8 cellular contexts compared by ENCODE assay signal in the genomic region with DNA sequence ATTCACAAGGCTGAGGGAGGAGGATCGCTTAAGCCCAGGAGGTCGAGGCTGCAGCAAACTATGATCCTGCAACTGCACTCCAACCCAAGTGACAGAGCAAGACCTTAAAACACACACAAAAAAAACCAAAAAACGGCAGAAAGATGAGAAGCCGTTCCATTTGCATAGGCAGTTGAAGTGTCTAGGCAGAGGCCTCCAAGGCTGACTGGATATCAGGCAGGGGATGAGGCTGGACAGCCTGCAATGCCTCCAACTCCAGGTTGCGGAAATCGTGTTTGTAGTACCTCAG. TPM values are rescaled to one million over a fixed set of nuclear protein-coding genes. Genes with fewer than 3 reads are reported as not detected.
A peak's percentile ranks its signal among the peaks of the same experiment; 100 is the strongest.
DNase-seq lines count a peak whose midpoint lies in the region; ATAC-seq and TF ChIP-seq lines count a peak whose summit lies in the region.

No MANE protein-coding gene starts in this region.

- H3K27me3 Mint-ChIP-seq in activated T-cell treated with anti-CD3 and anti-CD28 coated beads, Interleukin-2, amount 50 U/mL, for 4 hours (ENCODE audit: low read depth): no peaks in the 10 kb centered on the region

- peak overlapping the region in 4 of 5 donors; percentile 62 to 95 (median 90) for H3K27ac ChIP-seq in adrenal gland
- H3K27ac ChIP-seq in right lobe of liver: peak overlapping the region in 2 of 3 donors; percentile 73 to 93
- H3K27ac ChIP-seq in thyroid gland: peak overlapping the region in 2 of 3 donors; percentile 76 to 92

- peak overlapping the region; percentile 99 for H3K4me3 Mint-ChIP-seq in activated T-cell treated with anti-CD3 and anti-CD28 coated beads, Interleukin-2, amount 50 U/mL, for 4 hours

- no peaks in the 10 kb centered on the region for H3K27me3 ChIP-seq in adrenal gland
- no peaks in the 10 kb centered on the region for H3K27me3 ChIP-seq in right lobe of liver
- no peaks in the 10 kb centered on the region for H3K27me3 ChIP-seq in thyroid gland

- 25 to 33% (median 27%) methylated on average over 5 to 6 of the region's 6 CpGs for WGBS in adrenal gland, 4 donors
- 8% methylated on average over 5 of the region's 6 CpGs for WGBS in right lobe of liver (ENCODE audit: insufficient coverage, low coverage, low lambda C conversion rate, missing lambda C conversion rate)
- WGBS in thyroid gland, 2 donors: 23 to 31% methylated on average over 6 of the region's 6 CpGs

- H3K4me1 Mint-ChIP-seq in activated T-cell treated with anti-CD3 and anti-CD28 coated beads, Interleukin-2, amount 50 U/mL, for 4 hours (ENCODE audit: low read depth): peaks cover 15% of the 10 kb centered on the region

- no peak for DNase-seq in activated T-cell treated with anti-CD3 and anti-CD28 coated beads, Interleukin-2, amount 50 U/mL, for 4 hours
- no peak for DNase-seq in activated T-cell treated with anti-CD3 and anti-CD28 coated beads, Interleukin-2, amount 50 U/mL, for 1 hour
- DNase-seq in adrenal gland (peak in 1 of 7 donors; percentile 47), right lobe of liver (no peak), thyroid gland (no peak)
- no peak for DNase-seq in activated effector memory CD4-positive, alpha-beta T cell treated with anti-CD3 and anti-CD28 coated beads, Interleukin-2, amount 50 U/mL, for 16 hours

- H3K9me3 ChIP-seq in adrenal gland (replicated peaks in 1 of 3) (no peaks in the 10 kb centered on the region), right lobe of liver (no peaks in the 10 kb centered on the region), thyroid gland (no peaks in the 10 kb centered on the region)

- intact Hi-C loops in adrenal gland (cut with DNase I): loop anchor here in 1 of 2 donors (10.0 kb wide), 1 partner anchor 63 kb away; a partner anchor contains a TSS
- intact Hi-C loops in right lobe of liver (cut with DNase I): no loop called here
- intact Hi-C loops in thyroid gland (cut with DNase I): loop anchor here (2.0 kb wide), 1 partner anchor 77 kb away; no protein-coding TSS in a partner anchor

- TF ChIP-seq POLR2A in adrenal gland (IDR thresholded peaks at IDR 0.05): no peak
- no peak for TF ChIP-seq POLR2A in right lobe of liver (IDR thresholded peaks at IDR 0.05)
- TF ChIP-seq POLR2A in thyroid gland (IDR thresholded peaks at IDR 0.05): no peak

- H3K9me3 Mint-ChIP-seq in activated T-cell treated with anti-CD3 and anti-CD28 coated beads, Interleukin-2, amount 50 U/mL, for 4 hours: no peaks in the 10 kb centered on the region

- no peaks in the 10 kb centered on the region for H3K36me3 Mint-ChIP-seq in activated T-cell treated with anti-CD3 and anti-CD28 coated beads, Interleukin-2, amount 50 U/mL, for 4 hours (ENCODE audit: insufficient read depth)

- H3K4me1 ChIP-seq in adrenal gland (replicated peaks in 1 of 2) (peaks cover 7 to 13% of the 10 kb centered on the region in 2 donors), right lobe of liver (peaks cover 0 to 4% (median 0%) of the 10 kb centered on the region in 4 donors), thyroid gland (peaks cover 9 to 10% of the 10 kb centered on the region in 2 donors)

- no peak for ATAC-seq in activated T-cell treated with anti-CD3 and anti-CD28 coated beads, Interleukin-2, amount 50 U/mL, for 4 hours
- ATAC-seq in right lobe of liver (no peak), HG02642 (IDR thresholded peaks at IDR 0.05; ENCODE audit: poor library complexity, unreplicated experiment) (no peak)
- no peak for ATAC-seq in activated CD4-positive, CD25-positive, alpha-beta regulatory T cell treated with anti-CD3 and anti-CD28 coated beads, Interleukin-2, amount 50 U/mL, for 24 hours

- H3K36me3 ChIP-seq in adrenal gland (replicated peaks in 1 of 2): no peaks in the 10 kb centered on the region
- H3K36me3 ChIP-seq in right lobe of liver: no peaks in the 10 kb centered on the region
- H3K36me3 ChIP-seq in thyroid gland: no peaks in the 10 kb centered on the region

- TF ChIP-seq CTCF in adrenal gland (IDR thresholded peaks at IDR 0.05): no peak
- no peak for TF ChIP-seq CTCF in right lobe of liver (IDR thresholded peaks at IDR 0.05)
- no peak for TF ChIP-seq CTCF in thyroid gland (IDR thresholded peaks at IDR 0.05)

- H3K4me3 ChIP-seq in adrenal gland (peak overlapping the region in 2 of 4 donors; percentile 53 to 56), right lobe of liver (peak overlapping the region; percentile 52 to 63 (median 54)), thyroid gland (replicated peaks in 1 of 3) (peak overlapping the region in 1 of 3 donors; percentile 84)

RNA-seq across cellular contexts. Expression of a gene that starts 2.0 kb away (rescaled TPM):
- total RNA-seq in activated T-cell treated with anti-CD3 and anti-CD28 coated beads, Interleukin-2, amount 50 U/mL, for 4 hours: 10 to 100 TPM; 25.8 to 31.3 (median 30.8) TPM
- 10 to 100 TPM in 7 of 8 donors, 1 to 10 TPM in 1; 6.6 to 17.6 (median 12.5) TPM for total RNA-seq in adrenal gland
- polyA plus RNA-seq in adrenal gland: 10 to 100 TPM in 2 of 3 donors, 1 to 10 TPM in 1; 1.6 to 74.1 (median 14.0) TPM
- total RNA-seq in right lobe of liver: 1 to 10 TPM; 2.8 to 8.0 (median 3.4) TPM
- total RNA-seq in thyroid gland: 10 to 100 TPM; 11.7 to 24.0 (median 14.4) TPM

RNA-seq across cellular contexts. Expression of a gene that starts 25.0 kb away (rescaled TPM):
- total RNA-seq in activated T-cell treated with anti-CD3 and anti-CD28 coated beads, Interleukin-2, amount 50 U/mL, for 4 hours: under 1 TPM; 0.18 to 0.33 (median 0.28) TPM
- total RNA-seq in adrenal gland: 10 to 100 TPM in 4 of 8 donors, 1 to 10 TPM in 4; 3.4 to 13.9 (median 9.1) TPM
- polyA plus RNA-seq in adrenal gland: 1 to 10 TPM; 4.0 to 7.0 (median 4.7) TPM
- under 1 TPM in 4 of 6 experiments, not detected in 2; 0.13 to 0.74 (median 0.43) TPM for total RNA-seq in right lobe of liver
- 1 to 10 TPM; 2.6 to 7.5 (median 5.6) TPM for total RNA-seq in thyroid gland

RNA-seq across cellular contexts. Expression of a gene that starts 27.5 kb away (rescaled TPM):
- total RNA-seq in activated T-cell treated with anti-CD3 and anti-CD28 coated beads, Interleukin-2, amount 50 U/mL, for 4 hours: 1 to 10 TPM; 1.5 to 3.3 (median 2.8) TPM
- total RNA-seq in adrenal gland (100 to 1,000 TPM in 1 of 8 donors, 10 to 100 TPM in 7; 25.6 to 101 (median 88.5) TPM), right lobe of liver (10 to 100 TPM; 27.7 to 56.6 (median 31.6) TPM), thyroid gland (10 to 100 TPM; 32.9 to 49.5 (median 40.2) TPM)
- 10 to 100 TPM; 19.5 to 60.5 (median 45.8) TPM for polyA plus RNA-seq in adrenal gland

RNA-seq across cellular contexts. Expression of a gene that starts 27.5 kb away (rescaled TPM):
- 10 to 100 TPM; 22.1 to 24.8 (median 23.7) TPM for total RNA-seq in activated T-cell treated with anti-CD3 and anti-CD28 coated beads, Interleukin-2, amount 50 U/mL, for 4 hours
- total RNA-seq in adrenal gland (10 to 100 TPM; 18.0 to 45.3 (median 30.2) TPM), right lobe of liver (10 to 100 TPM in 2 of 6 experiments, 1 to 10 TPM in 4; 5.9 to 14.3 (median 7.9) TPM), thyroid gland (10 to 100 TPM; 43.6 to 67.6 (median 47.9) TPM)
- 10 to 100 TPM in 2 of 3 donors, 1 to 10 TPM in 1; 7.7 to 88.3 (median 50.1) TPM for polyA plus RNA-seq in adrenal gland

RNA-seq across cellular contexts. Expression of a gene that starts 36.2 kb away (rescaled TPM):
- 10 to 100 TPM; 39.3 to 49.0 (median 40.5) TPM for total RNA-seq in activated T-cell treated with anti-CD3 and anti-CD28 coated beads, Interleukin-2, amount 50 U/mL, for 4 hours
- total RNA-seq in adrenal gland: 10 to 100 TPM in 6 of 8 donors, 1 to 10 TPM in 2; 6.0 to 23.0 (median 12.8) TPM
- polyA plus RNA-seq in adrenal gland: 10 to 100 TPM in 2 of 3 donors, 1 to 10 TPM in 1; 8.7 to 40.1 (median 19.1) TPM
- 1 to 10 TPM; 3.7 to 7.4 (median 6.9) TPM for total RNA-seq in right lobe of liver
- total RNA-seq in thyroid gland: 10 to 100 TPM in 2 of 4 donors, 1 to 10 TPM in 2; 7.7 to 11.4 (median 9.2) TPM

Comparison
In these comparisons a context has a peak if more than half of its experiments do, and no peak if none do; other contexts are left out.
1. RNA of a gene that starts 27.5 kb away (total RNA-seq): 25.6 to 101 TPM in adrenal gland, 32.9 to 49.5 TPM in thyroid gland and 27.7 to 56.6 TPM in right lobe of liver; 1.5 to 3.3 TPM in activated T-cell treated with anti-CD3 and anti-CD28 coated beads, Interleukin-2, amount 50 U/mL, for 4 hours; every median in the first group is over 4 times any median in the second.
2. Peak in every context shown above with its lines, with median percentiles within 50 percentile points of each other: H3K27ac ChIP-seq.